ENCODE assay signal across 9 cellular contexts in the genomic region with DNA sequence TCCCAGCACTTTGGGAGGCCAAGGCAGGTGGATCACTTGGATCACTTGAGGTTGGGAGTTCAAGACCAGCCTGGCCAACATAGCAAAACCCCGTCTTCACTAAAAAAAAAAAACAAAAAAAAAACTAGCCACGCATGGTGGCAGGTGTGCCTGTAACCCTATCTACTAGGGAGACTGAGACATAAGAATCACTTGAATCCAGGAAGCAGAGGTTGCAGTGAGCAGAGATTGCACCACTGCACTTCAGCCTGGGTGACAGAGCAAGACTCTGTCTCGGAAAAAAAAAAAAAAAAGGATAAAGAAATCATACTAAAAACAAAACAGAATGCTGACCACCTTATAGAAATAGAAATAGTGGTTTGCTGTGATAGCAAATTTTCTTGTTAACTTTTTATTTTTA. TPM values are rescaled to one million over a fixed set of nuclear protein-coding genes. Genes with fewer than 3 reads are reported as not detected.
"Had no signal": no experiment of that assay in that cellular context is flagged by ENCODE, and none has a peak within 500 bp of the region (broad histone marks: within the 10 kb centered on the region; RNA-seq: fewer than 3 reads in every experiment).

No MANE protein-coding gene starts in this region.

RNA-seq across cellular contexts. Expression of a gene that starts 16.6 kb away (rescaled TPM):
- total RNA-seq: activated CD4-positive, alpha-beta memory T cell treated with anti-CD3 and anti-CD28 coated beads, Interleukin-2, amount 10 ng/mL, durations not matched to agents 7 days and 5 days; activated CD4-positive, alpha-beta T cell treated with anti-CD3 and anti-CD28 coated beads, Interleukin-2, amount 10 ng/mL, durations not matched to agents 7 days and 5 days; activated CD8-positive, alpha-beta memory T cell treated with anti-CD3 and anti-CD28 coated beads, Interleukin-2, amount 10 ng/mL, durations not matched to agents 7 days and 5 days; activated CD8-positive, alpha-beta T cell treated with anti-CD3 and anti-CD28 coated beads, Interleukin-2, amount 10 ng/mL, durations not matched to agents 7 days and 5 days; activated naive CD8-positive, alpha-beta T cell treated with anti-CD3 and anti-CD28 coated beads, Interleukin-2, amount 10 ng/mL, durations not matched to agents 7 days and 5 days; activated T-helper 2 cell treated with anti-CD3 and anti-CD28 coated beads, Interferon-gamma antibody, Interleukin-2, Interleukin-4, amounts not matched to agents 10 μg/mL and 5 μg/mL and 100 μg/mL, durations not matched to agents 14 hours and 24 hours and 36 hours; T-helper 1 cell treated with Interleukin-12 subunit alpha and Interleukin-12 subunit beta and Interleukin-4 antibody, amounts not matched to agents 30 ng/mL and 1 ng/mL, for 36 hours; T-helper 17 cell; T-helper 2 cell treated with Interferon-gamma antibody and Interleukin-4, amounts not matched to agents 100 ng/mL and 5 ng/mL, for 36 hours had no signal
